Comparison of ENCODE assay signal across 1 cellular context in the genomic region with DNA sequence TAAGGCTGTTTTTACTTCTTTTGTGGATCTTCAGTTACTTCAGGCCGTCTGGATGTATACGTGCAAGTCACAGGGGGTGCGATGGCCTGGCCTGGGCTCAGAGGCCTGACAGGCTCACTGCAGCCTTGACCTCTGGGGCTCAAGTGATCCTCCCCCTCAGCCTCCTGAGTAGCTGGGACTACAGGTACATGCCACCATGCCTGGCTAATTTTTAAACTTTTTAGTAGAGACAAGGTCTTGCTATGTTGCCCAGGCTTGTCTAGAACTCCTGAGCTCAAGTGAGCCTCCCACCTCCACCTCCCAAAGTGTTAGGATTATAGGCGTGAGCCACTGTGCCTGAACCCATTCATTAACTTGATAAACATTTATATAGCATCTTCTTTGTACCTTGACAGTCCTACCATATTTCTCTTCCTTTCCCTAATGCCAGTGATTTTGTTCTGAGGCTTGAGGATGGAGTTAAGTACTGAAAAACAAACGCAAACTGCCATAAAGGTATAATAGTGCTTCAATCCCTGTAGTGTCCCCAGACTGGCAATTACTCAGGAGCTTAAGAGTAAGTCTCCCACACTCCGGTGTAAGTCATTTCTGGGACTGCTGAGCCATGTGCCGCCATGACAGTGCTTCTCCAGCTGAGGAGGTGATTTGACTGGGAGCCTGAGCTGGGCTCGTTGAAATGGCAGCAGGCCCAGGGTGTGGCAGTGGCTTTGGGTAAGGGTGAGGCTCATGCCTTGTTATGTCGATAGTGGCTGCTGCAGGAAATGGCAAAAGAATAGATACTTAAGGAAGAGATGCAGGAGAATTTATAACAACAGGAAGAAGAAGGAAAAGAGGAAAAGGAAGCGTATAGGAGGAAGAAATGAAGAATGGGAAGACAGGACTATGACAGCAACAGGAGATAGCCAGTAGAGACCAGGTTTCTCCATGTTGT.
TF ChIP-seq lines count a peak whose summit lies in the region.

No MANE protein-coding gene starts in this region.

TF ChIP-seq in HepG2, 621 proteins besides CTCF, POLR2A, EP300 and RAD21 (continued from another document):
- TF ChIP-seq, protein P1, sequence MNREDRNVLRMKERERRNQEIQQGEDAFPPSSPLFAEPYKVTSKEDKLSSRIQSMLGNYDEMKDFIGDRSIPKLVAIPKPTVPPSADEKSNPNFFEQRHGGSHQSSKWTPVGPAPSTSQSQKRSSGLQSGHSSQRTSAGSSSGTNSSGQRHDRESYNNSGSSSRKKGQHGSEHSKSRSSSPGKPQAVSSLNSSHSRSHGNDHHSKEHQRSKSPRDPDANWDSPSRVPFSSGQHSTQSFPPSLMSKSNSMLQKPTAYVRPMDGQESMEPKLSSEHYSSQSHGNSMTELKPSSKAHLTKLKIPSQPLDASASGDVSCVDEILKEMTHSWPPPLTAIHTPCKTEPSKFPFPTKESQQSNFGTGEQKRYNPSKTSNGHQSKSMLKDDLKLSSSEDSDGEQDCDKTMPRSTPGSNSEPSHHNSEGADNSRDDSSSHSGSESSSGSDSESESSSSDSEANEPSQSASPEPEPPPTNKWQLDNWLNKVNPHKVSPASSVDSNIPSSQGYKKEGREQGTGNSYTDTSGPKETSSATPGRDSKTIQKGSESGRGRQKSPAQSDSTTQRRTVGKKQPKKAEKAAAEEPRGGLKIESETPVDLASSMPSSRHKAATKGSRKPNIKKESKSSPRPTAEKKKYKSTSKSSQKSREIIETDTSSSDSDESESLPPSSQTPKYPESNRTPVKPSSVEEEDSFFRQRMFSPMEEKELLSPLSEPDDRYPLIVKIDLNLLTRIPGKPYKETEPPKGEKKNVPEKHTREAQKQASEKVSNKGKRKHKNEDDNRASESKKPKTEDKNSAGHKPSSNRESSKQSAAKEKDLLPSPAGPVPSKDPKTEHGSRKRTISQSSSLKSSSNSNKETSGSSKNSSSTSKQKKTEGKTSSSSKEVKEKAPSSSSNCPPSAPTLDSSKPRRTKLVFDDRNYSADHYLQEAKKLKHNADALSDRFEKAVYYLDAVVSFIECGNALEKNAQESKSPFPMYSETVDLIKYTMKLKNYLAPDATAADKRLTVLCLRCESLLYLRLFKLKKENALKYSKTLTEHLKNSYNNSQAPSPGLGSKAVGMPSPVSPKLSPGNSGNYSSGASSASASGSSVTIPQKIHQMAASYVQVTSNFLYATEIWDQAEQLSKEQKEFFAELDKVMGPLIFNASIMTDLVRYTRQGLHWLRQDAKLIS (CRISPR knock-in tag; IDR thresholded peaks at IDR 0.05) = no peak
- TF ChIP-seq, protein P2, sequence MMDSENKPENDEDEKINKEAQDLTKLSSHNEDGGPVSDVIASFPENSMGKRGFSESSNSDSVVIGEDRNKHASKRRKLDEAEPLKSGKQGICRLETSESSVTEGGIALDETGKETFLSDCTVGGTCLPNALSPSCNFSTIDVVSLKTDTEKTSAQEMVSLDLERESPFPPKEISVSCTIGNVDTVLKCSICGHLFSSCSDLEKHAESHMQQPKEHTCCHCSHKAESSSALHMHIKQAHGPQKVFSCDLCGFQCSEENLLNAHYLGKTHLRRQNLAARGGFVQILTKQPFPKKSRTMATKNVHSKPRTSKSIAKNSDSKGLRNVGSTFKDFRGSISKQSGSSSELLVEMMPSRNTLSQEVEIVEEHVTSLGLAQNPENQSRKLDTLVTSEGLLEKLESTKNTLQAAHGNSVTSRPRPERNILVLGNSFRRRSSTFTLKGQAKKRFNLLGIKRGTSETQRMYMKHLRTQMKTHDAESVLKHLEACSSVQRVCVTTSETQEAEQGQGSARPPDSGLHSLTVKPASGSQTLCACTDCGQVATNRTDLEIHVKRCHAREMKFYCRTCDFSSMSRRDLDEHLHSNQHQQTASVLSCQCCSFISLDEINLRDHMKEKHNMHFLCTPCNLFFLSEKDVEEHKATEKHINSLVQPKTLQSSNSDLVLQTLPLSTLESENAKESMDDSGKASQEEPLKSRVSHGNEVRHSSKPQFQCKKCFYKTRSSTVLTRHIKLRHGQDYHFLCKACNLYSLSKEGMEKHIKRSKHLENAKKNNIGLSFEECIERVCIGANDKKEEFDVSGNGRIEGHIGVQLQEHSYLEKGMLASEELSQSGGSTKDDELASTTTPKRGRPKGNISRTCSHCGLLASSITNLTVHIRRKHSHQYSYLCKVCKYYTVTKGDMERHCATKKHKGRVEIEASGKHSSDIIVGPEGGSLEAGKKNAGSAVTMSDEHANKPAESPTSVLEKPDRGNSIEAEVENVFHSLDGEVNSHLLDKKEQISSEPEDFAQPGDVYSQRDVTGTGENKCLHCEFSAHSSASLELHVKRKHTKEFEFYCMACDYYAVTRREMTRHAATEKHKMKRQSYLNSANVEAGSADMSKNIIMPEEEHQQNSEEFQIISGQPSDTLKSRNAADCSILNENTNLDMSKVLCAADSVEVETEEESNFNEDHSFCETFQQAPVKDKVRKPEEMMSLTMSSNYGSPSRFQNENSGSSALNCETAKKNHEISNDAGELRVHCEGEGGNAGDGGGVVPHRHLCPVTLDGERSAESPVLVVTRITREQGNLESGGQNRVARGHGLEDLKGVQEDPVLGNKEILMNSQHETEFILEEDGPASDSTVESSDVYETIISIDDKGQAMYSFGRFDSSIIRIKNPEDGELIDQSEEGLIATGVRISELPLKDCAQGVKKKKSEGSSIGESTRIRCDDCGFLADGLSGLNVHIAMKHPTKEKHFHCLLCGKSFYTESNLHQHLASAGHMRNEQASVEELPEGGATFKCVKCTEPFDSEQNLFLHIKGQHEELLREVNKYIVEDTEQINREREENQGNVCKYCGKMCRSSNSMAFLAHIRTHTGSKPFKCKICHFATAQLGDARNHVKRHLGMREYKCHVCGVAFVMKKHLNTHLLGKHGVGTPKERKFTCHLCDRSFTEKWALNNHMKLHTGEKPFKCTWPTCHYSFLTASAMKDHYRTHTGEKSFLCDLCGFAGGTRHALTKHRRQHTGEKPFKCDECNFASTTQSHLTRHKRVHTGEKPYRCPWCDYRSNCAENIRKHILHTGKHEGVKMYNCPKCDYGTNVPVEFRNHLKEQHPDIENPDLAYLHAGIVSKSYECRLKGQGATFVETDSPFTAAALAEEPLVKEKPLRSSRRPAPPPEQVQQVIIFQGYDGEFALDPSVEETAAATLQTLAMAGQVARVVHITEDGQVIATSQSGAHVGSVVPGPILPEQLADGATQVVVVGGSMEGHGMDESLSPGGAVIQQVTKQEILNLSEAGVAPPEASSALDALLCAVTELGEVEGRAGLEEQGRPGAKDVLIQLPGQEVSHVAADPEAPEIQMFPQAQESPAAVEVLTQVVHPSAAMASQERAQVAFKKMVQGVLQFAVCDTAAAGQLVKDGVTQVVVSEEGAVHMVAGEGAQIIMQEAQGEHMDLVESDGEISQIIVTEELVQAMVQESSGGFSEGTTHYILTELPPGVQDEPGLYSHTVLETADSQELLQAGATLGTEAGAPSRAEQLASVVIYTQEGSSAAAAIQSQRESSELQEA (CRISPR knock-in tag; IDR thresholded peaks at IDR 0.05; ENCODE audit: not compliant biosample characterization) = no peak
- TF ChIP-seq, protein P3, sequence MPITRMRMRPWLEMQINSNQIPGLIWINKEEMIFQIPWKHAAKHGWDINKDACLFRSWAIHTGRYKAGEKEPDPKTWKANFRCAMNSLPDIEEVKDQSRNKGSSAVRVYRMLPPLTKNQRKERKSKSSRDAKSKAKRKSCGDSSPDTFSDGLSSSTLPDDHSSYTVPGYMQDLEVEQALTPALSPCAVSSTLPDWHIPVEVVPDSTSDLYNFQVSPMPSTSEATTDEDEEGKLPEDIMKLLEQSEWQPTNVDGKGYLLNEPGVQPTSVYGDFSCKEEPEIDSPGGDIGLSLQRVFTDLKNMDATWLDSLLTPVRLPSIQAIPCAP (CRISPR knock-in tag; IDR thresholded peaks at IDR 0.05; ENCODE audit: low read depth) = no peak
- TF ChIP-seq PITX1 (CRISPR knock-in tag; IDR thresholded peaks at IDR 0.05) = peak; percentile 62; the same call in 1 of the 2 replicates
- TF ChIP-seq NR2F6 (IDR thresholded peaks at IDR 0.05) = peak; percentile 89
- peak; percentile 98 for TF ChIP-seq NR2F6 (CRISPR knock-in tag; IDR thresholded peaks at IDR 0.05)
- peak; percentile 16; the same call in 1 of the 2 replicates for TF ChIP-seq KDM5B (CRISPR knock-in tag; IDR thresholded peaks at IDR 0.05; ENCODE audit: borderline replicate concordance)
- peak; percentile 30; the same call in 1 of the 2 replicates for TF ChIP-seq ZNF644 (CRISPR knock-in tag; IDR thresholded peaks at IDR 0.05; ENCODE audit: low read depth)
- no peak for TF ChIP-seq ZSCAN29 (CRISPR knock-in tag; conservative IDR thresholded peaks at IDR 0.05)
- no peak for TF ChIP-seq KDM4B (CRISPR knock-in tag; IDR thresholded peaks at IDR 0.05)
- no peak for TF ChIP-seq GTF3A (CRISPR knock-in tag; conservative IDR thresholded peaks at IDR 0.05)
- TF ChIP-seq EED (CRISPR knock-in tag; IDR thresholded peaks at IDR 0.05) = no peak
- no peak for TF ChIP-seq ZNF816 (CRISPR knock-in tag; IDR thresholded peaks at IDR 0.05; ENCODE audit: borderline replicate concordance)
- TF ChIP-seq, protein P4, sequence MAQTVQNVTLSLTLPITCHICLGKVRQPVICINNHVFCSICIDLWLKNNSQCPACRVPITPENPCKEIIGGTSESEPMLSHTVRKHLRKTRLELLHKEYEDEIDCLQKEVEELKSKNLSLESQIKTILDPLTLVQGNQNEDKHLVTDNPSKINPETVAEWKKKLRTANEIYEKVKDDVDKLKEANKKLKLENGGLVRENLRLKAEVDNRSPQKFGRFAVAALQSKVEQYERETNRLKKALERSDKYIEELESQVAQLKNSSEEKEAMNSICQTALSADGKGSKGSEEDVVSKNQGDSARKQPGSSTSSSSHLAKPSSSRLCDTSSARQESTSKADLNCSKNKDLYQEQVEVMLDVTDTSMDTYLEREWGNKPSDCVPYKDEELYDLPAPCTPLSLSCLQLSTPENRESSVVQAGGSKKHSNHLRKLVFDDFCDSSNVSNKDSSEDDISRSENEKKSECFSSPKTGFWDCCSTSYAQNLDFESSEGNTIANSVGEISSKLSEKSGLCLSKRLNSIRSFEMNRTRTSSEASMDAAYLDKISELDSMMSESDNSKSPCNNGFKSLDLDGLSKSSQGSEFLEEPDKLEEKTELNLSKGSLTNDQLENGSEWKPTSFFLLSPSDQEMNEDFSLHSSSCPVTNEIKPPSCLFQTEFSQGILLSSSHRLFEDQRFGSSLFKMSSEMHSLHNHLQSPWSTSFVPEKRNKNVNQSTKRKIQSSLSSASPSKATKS (CRISPR knock-in tag; IDR thresholded peaks at IDR 0.05) = no peak
- 0 out of 2 replicates have a peak, but pooled peaks have one; percentile 21 for TF ChIP-seq BCL6 (CRISPR knock-in tag; IDR thresholded peaks at IDR 0.05)
- no peak for TF ChIP-seq PAF1 (CRISPR knock-in tag; IDR thresholded peaks at IDR 0.05)
- TF ChIP-seq, protein P5, sequence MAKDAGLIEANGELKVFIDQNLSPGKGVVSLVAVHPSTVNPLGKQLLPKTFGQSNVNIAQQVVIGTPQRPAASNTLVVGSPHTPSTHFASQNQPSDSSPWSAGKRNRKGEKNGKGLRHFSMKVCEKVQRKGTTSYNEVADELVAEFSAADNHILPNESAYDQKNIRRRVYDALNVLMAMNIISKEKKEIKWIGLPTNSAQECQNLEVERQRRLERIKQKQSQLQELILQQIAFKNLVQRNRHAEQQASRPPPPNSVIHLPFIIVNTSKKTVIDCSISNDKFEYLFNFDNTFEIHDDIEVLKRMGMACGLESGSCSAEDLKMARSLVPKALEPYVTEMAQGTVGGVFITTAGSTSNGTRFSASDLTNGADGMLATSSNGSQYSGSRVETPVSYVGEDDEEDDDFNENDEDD (CRISPR knock-in tag; IDR thresholded peaks at IDR 0.05; ENCODE audit: borderline replicate concordance) = no peak
- no peak for TF ChIP-seq KLF12 (CRISPR knock-in tag; IDR thresholded peaks at IDR 0.05; ENCODE audit: borderline replicate concordance)
- no peak for TF ChIP-seq ZNF225 (CRISPR knock-in tag; IDR thresholded peaks at IDR 0.05)
- TF ChIP-seq, protein P6, sequence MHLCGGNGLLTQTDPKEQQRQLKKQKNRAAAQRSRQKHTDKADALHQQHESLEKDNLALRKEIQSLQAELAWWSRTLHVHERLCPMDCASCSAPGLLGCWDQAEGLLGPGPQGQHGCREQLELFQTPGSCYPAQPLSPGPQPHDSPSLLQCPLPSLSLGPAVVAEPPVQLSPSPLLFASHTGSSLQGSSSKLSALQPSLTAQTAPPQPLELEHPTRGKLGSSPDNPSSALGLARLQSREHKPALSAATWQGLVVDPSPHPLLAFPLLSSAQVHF (CRISPR knock-in tag; IDR thresholded peaks at IDR 0.05) = no peak
- 0 out of 2 replicates have a peak, but pooled peaks have one; percentile 42 for TF ChIP-seq ZNF616 (CRISPR knock-in tag; IDR thresholded peaks at IDR 0.05; ENCODE audit: low read depth)
- TF ChIP-seq IRF2 (CRISPR knock-in tag; IDR thresholded peaks at IDR 0.05) = 0 out of 2 replicates have a peak, but pooled peaks have one; percentile 31
- no peak for TF ChIP-seq FOXO1 (CRISPR knock-in tag; IDR thresholded peaks at IDR 0.05)
- TF ChIP-seq SP140L (CRISPR knock-in tag; IDR thresholded peaks at IDR 0.05; ENCODE audit: borderline replicate concordance) = no peak
